ENCODE assay signal across 9 cellular contexts in genomic region chr3:187183210-187183862, GRCh38. TPM values are rescaled to one million over a fixed set of nuclear protein-coding genes. Genes with fewer than 3 reads are reported as not detected.
A peak's percentile ranks its signal among the peaks of the same experiment; 100 is the strongest.
DNase-seq lines count a peak whose midpoint lies in the region; ATAC-seq, FAIRE-seq and TF ChIP-seq lines count a peak whose summit lies in the region.
"Had no signal": no experiment of that assay in that cellular context is flagged by ENCODE, and none has a peak within 500 bp of the region (broad histone marks: within the 10 kb centered on the region; RNA-seq: fewer than 3 reads in every experiment).

No MANE protein-coding gene starts in this region.

- H3K9me3 Mint-ChIP-seq in neural crest cell: no peaks in the 10 kb centered on the region
- H3K9me3 Mint-ChIP-seq: activated naive CD8-positive, alpha-beta T cell treated with anti-CD3 and anti-CD28 coated beads for 36 hours had no signal

- peaks cover 52% of the 10 kb centered on the region for H3K27me3 Mint-ChIP-seq in neural crest cell (ENCODE audit: low read depth)

- DNase-seq in GM12891 (ENCODE audit: insufficient read length, low spot score) (no peak), UCSD-AML1 (lab: John Stamatoyannopoulos, UW; ENCODE audit: unreplicated experiment) (peak; percentile 47), neural crest cell (ENCODE audit: low read depth, low spot score) (no peak), activated T-cell treated with anti-CD3 and anti-CD28 coated beads for 4 hours (no peak), NCI-H1092 (lab: John Stamatoyannopoulos, UW) (no peak), Right ventricle myocardium inferior (ENCODE audit: missing footprints) (no peak)
- DNase-seq: activated naive CD8-positive, alpha-beta T cell treated with anti-CD3 and anti-CD28 coated beads for 36 hours had no signal

- TF ChIP-seq CTCF in neural crest cell (conservative IDR thresholded peaks at IDR 0.05): no peak

- FAIRE-seq in GM12891 (lab: Jason Lieb, UNC): no peak

- H3K36me3 Mint-ChIP-seq in neural crest cell (ENCODE audit: low read depth): no peaks in the 10 kb centered on the region
- H3K36me3 Mint-ChIP-seq: activated naive CD8-positive, alpha-beta T cell treated with anti-CD3 and anti-CD28 coated beads for 36 hours had no signal

- ATAC-seq in HG03442 (IDR thresholded peaks at IDR 0.05; ENCODE audit: unreplicated experiment) (peak; percentile 65), HG03469 (IDR thresholded peaks at IDR 0.05; ENCODE audit: unreplicated experiment) (no peak), Right ventricle myocardium inferior (no peak)

- peaks cover 6% of the 10 kb centered on the region for H3K4me1 Mint-ChIP-seq in neural crest cell
- H3K4me1 Mint-ChIP-seq: activated naive CD8-positive, alpha-beta T cell treated with anti-CD3 and anti-CD28 coated beads for 36 hours had no signal

- H3K27ac Mint-ChIP-seq in neural crest cell (ENCODE audit: unreplicated experiment): peak overlapping the region; percentile 53
- H3K27ac Mint-ChIP-seq: activated naive CD8-positive, alpha-beta T cell treated with anti-CD3 and anti-CD28 coated beads for 36 hours had no signal

- no peak for TF ChIP-seq POLR2A in GM12891 (IDR thresholded peaks at IDR 0.05; ENCODE audit: low read depth, low read length)

- intact Hi-C loops in Right ventricle myocardium inferior (cut with DNase I): no loop called here

- no peak overlapping the region for H3K4me3 Mint-ChIP-seq in neural crest cell
- H3K4me3 Mint-ChIP-seq: activated naive CD8-positive, alpha-beta T cell treated with anti-CD3 and anti-CD28 coated beads for 36 hours had no signal

TF ChIP-seq in GM12891, 5 proteins besides CTCF, POLR2A, EP300 and RAD21:
- no peak for TF ChIP-seq TAF1 (IDR thresholded peaks at IDR 0.05; ENCODE audit: low read depth, low read length)
- TF ChIP-seq SPI1 (IDR thresholded peaks at IDR 0.05; ENCODE audit: low read depth, low read length): peak; percentile 44

RNA-seq across cellular contexts. Expression of gene RTP1, which starts 13.9 kb away (rescaled TPM):
- not detected for polyA plus RNA-seq in GM12891 (2012; ENCODE audit: low read depth, missing spikeins)
- total RNA-seq in neural crest cell (not detected in 2 replicates), Right ventricle myocardium inferior (not detected)
- total RNA-seq: activated naive CD8-positive, alpha-beta T cell treated with anti-CD3 and anti-CD28 coated beads for 36 hours had no signal

RNA-seq across cellular contexts. Expression of gene RPL39L, which starts 44.0 kb away (rescaled TPM):
- 18.9 TPM for polyA plus RNA-seq in GM12891 (2012; ENCODE audit: low read depth, missing spikeins)
- total RNA-seq in neural crest cell (32.2 and 37.4 TPM in 2 replicates), Right ventricle myocardium inferior (5.9 TPM)
